ENCODE assay signal across 27 cellular contexts in the genomic region with DNA sequence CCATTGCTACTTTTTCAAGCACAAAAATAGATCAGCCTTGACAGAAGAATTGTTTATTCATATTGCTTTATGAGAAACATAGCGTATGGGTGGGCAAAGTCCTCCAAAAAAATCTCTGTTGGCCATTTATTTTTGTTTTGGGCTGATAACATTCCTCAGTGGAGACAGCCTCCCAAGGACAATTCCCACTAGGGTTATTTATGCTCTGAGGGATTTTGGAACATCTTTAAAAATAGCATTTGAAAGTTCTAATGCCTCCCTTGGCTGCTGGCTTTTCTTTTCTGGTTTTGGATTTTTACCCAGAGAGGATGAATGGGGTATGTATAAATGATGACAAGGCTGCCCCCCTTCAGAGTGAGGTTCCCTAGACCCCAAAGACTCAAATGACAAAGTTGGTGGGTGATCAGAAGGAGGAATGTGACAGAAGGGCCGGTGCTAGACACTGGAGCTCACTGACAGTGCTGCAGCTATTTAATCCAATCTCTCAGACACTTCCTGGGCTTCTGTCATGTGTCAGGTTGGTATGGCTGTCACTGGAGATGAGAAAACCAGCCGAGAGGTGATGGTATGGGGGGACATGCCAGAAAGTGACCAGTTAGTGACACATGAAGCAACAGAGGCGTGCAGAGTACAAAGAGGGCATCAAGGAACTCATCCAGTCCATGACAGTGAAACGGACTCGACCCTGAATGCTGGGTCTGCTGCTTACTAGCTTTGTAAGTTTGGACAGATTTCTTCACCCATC.
"Had no signal": no experiment of that assay in that cellular context is flagged by ENCODE, and none has a peak within 500 bp of the region (broad histone marks: within the 10 kb centered on the region; RNA-seq: fewer than 3 reads in every experiment).

No MANE protein-coding gene starts in this region.

- H3K36me3 Mint-ChIP-seq: activated naive CD4-positive, alpha-beta T cell treated with anti-CD3 and anti-CD28 coated beads, Interleukin-2, amount 10 ng/mL, durations not matched to agents 7 days and 5 days; activated naive CD4-positive, alpha-beta T cell treated with anti-CD3 and anti-CD28 coated beads, Interleukin-2, amount 50 U/mL, for 72 hours; activated naive CD8-positive, alpha-beta T cell treated with anti-CD3 and anti-CD28 coated beads, Interleukin-2, amount 10 ng/mL, durations not matched to agents 7 days and 5 days; WTC11 had no signal

- H3K27ac ChIP-seq: ascending aorta, breast epithelium, colonic mucosa, epithelial cell of prostate, esophagus squamous epithelium, gastroesophageal sphincter, VCaP had no signal

- H3K9me3 ChIP-seq: ascending aorta, breast epithelium, colonic mucosa, esophagus squamous epithelium, gastroesophageal sphincter had no signal

- ATAC-seq: activated naive CD4-positive, alpha-beta T cell treated with anti-CD3 and anti-CD28 coated beads, Interleukin-2, amount 50 U/mL, for 72 hours; activated T-cell treated with anti-CD3 and anti-CD28 coated beads, Interleukin-2, amount 50 U/mL, for 72 hours; gastroesophageal sphincter had no signal

- H3K4me3 ChIP-seq: ascending aorta, breast epithelium, colonic mucosa, esophagus squamous epithelium, gastroesophageal sphincter had no signal

- H3K4me1 ChIP-seq: ascending aorta, breast epithelium, colonic mucosa, esophagus squamous epithelium, gastroesophageal sphincter had no signal

- DNase-seq: activated CD4-positive, alpha-beta memory T cell treated with anti-CD3 and anti-CD28 coated beads, Interleukin-2, amount 10 ng/mL, durations not matched to agents 7 days and 5 days; activated CD4-positive, alpha-beta T cell treated with anti-CD3 and anti-CD28 coated beads for 1 hour; activated CD4-positive, alpha-beta T cell treated with anti-CD3 and anti-CD28 coated beads for 4 hours; activated CD4-positive, alpha-beta T cell treated with anti-CD3 and anti-CD28 coated beads, Interleukin-2, amount 10 ng/mL, durations not matched to agents 7 days and 5 days; activated CD4-positive, alpha-beta T cell treated with anti-CD3 and anti-CD28 coated beads, Interleukin-2, amount 50 U/mL, for 4 hours; activated CD8-positive, alpha-beta memory T cell treated with anti-CD3 and anti-CD28 coated beads, Interleukin-2, amount 50 U/mL, for 48 hours; activated gamma-delta T cell; activated naive CD4-positive, alpha-beta T cell; activated naive CD4-positive, alpha-beta T cell treated with anti-CD3 and anti-CD28 coated beads, Interleukin-2, amount 10 ng/mL, durations not matched to agents 7 days and 5 days; activated naive CD8-positive, alpha-beta T cell treated with anti-CD3 and anti-CD28 coated beads, Interleukin-2, amount 10 ng/mL, durations not matched to agents 7 days and 5 days; activated T-cell treated with anti-CD3 and anti-CD28 coated beads for 4 hours; activated T-cell treated with anti-CD3 and anti-CD28 coated beads, Interleukin-2, amount 50 U/mL, for 24 hours; activated T-cell treated with anti-CD3 and anti-CD28 coated beads, Interleukin-2, amount 50 U/mL, for 72 hours; caudate nucleus; colonic mucosa; effector CD8-positive, alpha-beta T cell; esophagus squamous epithelium; foreskin melanocyte; T-helper 2 cell had no signal

- H3K9me3 Mint-ChIP-seq: activated CD4-positive, alpha-beta memory T cell treated with anti-CD3 and anti-CD28 coated beads, Interleukin-2, amount 10 ng/mL, durations not matched to agents 7 days and 5 days; activated CD4-positive, alpha-beta T cell treated with anti-CD3 and anti-CD28 coated beads, Interleukin-2, amount 10 ng/mL, durations not matched to agents 7 days and 5 days; activated naive CD4-positive, alpha-beta T cell treated with anti-CD3 and anti-CD28 coated beads, Interleukin-2, amount 10 ng/mL, durations not matched to agents 7 days and 5 days; activated naive CD8-positive, alpha-beta T cell treated with anti-CD3 and anti-CD28 coated beads, Interleukin-2, amount 10 ng/mL, durations not matched to agents 7 days and 5 days; activated T-cell treated with anti-CD3 and anti-CD28 coated beads, Interleukin-2, amount 50 U/mL, for 24 hours; brain; WTC11 had no signal

- H3K4me1 Mint-ChIP-seq: activated CD4-positive, alpha-beta memory T cell treated with anti-CD3 and anti-CD28 coated beads, Interleukin-2, amount 10 ng/mL, durations not matched to agents 7 days and 5 days; activated CD4-positive, alpha-beta T cell treated with anti-CD3 and anti-CD28 coated beads, Interleukin-2, amount 10 ng/mL, durations not matched to agents 7 days and 5 days; activated naive CD4-positive, alpha-beta T cell treated with anti-CD3 and anti-CD28 coated beads, Interleukin-2, amount 10 ng/mL, durations not matched to agents 7 days and 5 days; activated naive CD8-positive, alpha-beta T cell treated with anti-CD3 and anti-CD28 coated beads, Interleukin-2, amount 10 ng/mL, durations not matched to agents 7 days and 5 days; brain had no signal

- H3K27me3 Mint-ChIP-seq: activated CD4-positive, alpha-beta memory T cell treated with anti-CD3 and anti-CD28 coated beads, Interleukin-2, amount 10 ng/mL, durations not matched to agents 7 days and 5 days; activated naive CD4-positive, alpha-beta T cell treated with anti-CD3 and anti-CD28 coated beads, Interleukin-2, amount 10 ng/mL, durations not matched to agents 7 days and 5 days; activated naive CD8-positive, alpha-beta T cell treated with anti-CD3 and anti-CD28 coated beads, Interleukin-2, amount 10 ng/mL, durations not matched to agents 7 days and 5 days; activated T-cell treated with anti-CD3 and anti-CD28 coated beads, Interleukin-2, amount 50 U/mL, for 24 hours; brain had no signal

- H3K27me3 ChIP-seq: ascending aorta, breast epithelium, colonic mucosa, esophagus squamous epithelium had no signal

- H3K36me3 ChIP-seq: ascending aorta, breast epithelium, colonic mucosa, esophagus squamous epithelium, gastroesophageal sphincter had no signal

- H3K4me3 Mint-ChIP-seq: activated CD4-positive, alpha-beta memory T cell treated with anti-CD3 and anti-CD28 coated beads, Interleukin-2, amount 10 ng/mL, durations not matched to agents 7 days and 5 days; activated CD4-positive, alpha-beta T cell treated with anti-CD3 and anti-CD28 coated beads, Interleukin-2, amount 10 ng/mL, durations not matched to agents 7 days and 5 days; activated naive CD4-positive, alpha-beta T cell treated with anti-CD3 and anti-CD28 coated beads, Interleukin-2, amount 10 ng/mL, durations not matched to agents 7 days and 5 days; activated naive CD8-positive, alpha-beta T cell treated with anti-CD3 and anti-CD28 coated beads, Interleukin-2, amount 10 ng/mL, durations not matched to agents 7 days and 5 days; activated T-cell treated with anti-CD3 and anti-CD28 coated beads, Interleukin-2, amount 50 U/mL, for 24 hours; activated T-cell treated with anti-CD3 and anti-CD28 coated beads, Interleukin-2, amount 50 U/mL, for 72 hours; brain; WTC11 had no signal

- H3K27ac Mint-ChIP-seq: activated CD4-positive, alpha-beta memory T cell treated with anti-CD3 and anti-CD28 coated beads, Interleukin-2, amount 10 ng/mL, durations not matched to agents 7 days and 5 days; activated CD4-positive, alpha-beta T cell treated with anti-CD3 and anti-CD28 coated beads, Interleukin-2, amount 10 ng/mL, durations not matched to agents 7 days and 5 days; activated naive CD4-positive, alpha-beta T cell treated with anti-CD3 and anti-CD28 coated beads, Interleukin-2, amount 10 ng/mL, durations not matched to agents 7 days and 5 days; activated naive CD4-positive, alpha-beta T cell treated with anti-CD3 and anti-CD28 coated beads, Interleukin-2, amount 50 U/mL, for 72 hours; activated naive CD8-positive, alpha-beta T cell treated with anti-CD3 and anti-CD28 coated beads, Interleukin-2, amount 10 ng/mL, durations not matched to agents 7 days and 5 days; activated T-cell treated with anti-CD3 and anti-CD28 coated beads, Interleukin-2, amount 50 U/mL, for 24 hours; activated T-cell treated with anti-CD3 and anti-CD28 coated beads, Interleukin-2, amount 50 U/mL, for 72 hours; brain; WTC11 had no signal
